Comparison of ENCODE assay signal across 23 cellular contexts in genomic region chr12:58028294-58028693, GRCh38.
"Had no signal": no experiment of that assay in that cellular context is flagged by ENCODE, and none has a peak within 500 bp of the region (broad histone marks: within the 10 kb centered on the region; RNA-seq: fewer than 3 reads in every experiment).

No MANE protein-coding gene starts in this region.

- ATAC-seq: activated T-helper 17 cell treated with anti-CD3 and anti-CD28 coated beads, Interleukin-2, amount 50 U/mL, for 72 hours; left lung had no signal

- H3K27me3 Mint-ChIP-seq: activated naive CD8-positive, alpha-beta T cell treated with anti-CD3 and anti-CD28 coated beads, Interleukin-2, amount 10 ng/mL, durations not matched to agents 7 days and 5 days; progenitor cell of endocrine pancreas had no signal

- H3K36me3 ChIP-seq: left lung, right atrium auricular region, tibial nerve, uterus had no signal

- H3K4me1 ChIP-seq: left lung, right atrium auricular region, uterus had no signal

- DNase-seq: activated B cell treated with CpG ODN at 0.5 μM for 24 hours; activated CD4-positive, alpha-beta memory T cell treated with anti-CD3 and anti-CD28 coated beads, Interleukin-2, amount 10 ng/mL, durations not matched to agents 7 days and 5 days; activated CD4-positive, alpha-beta T cell treated with anti-CD3 and anti-CD28 coated beads for 4 hours; activated naive CD4-positive, alpha-beta T cell treated with Interleukin-2 at 50 U/mL for 16 hours; activated naive CD8-positive, alpha-beta T cell treated with anti-CD3 and anti-CD28 coated beads, Interleukin-2, amount 10 ng/mL, durations not matched to agents 7 days and 5 days; activated T-cell treated with anti-CD3 and anti-CD28 coated beads, Interleukin-2, amount 50 U/mL, for 1 hour; amygdala; cortex of kidney; effector CD4-positive, alpha-beta T cell; foreskin melanocyte; glutamatergic neuron; kidney; left lung; stimulated activated CD4-positive, alpha-beta T cell treated with anti-CD3 and anti-CD28 coated beads, Interleukin-2, amount 100 ng/mL, for 24 hours; stimulated activated naive CD4-positive, alpha-beta T cell treated with Interleukin-2 at 50 U/mL for 16 hours; uterus had no signal

- H3K27ac Mint-ChIP-seq: activated B cell treated with CpG ODN at 0.5 μM for 24 hours; activated CD4-positive, alpha-beta memory T cell treated with anti-CD3 and anti-CD28 coated beads, Interleukin-2, amount 10 ng/mL, durations not matched to agents 7 days and 5 days; activated naive CD8-positive, alpha-beta T cell treated with anti-CD3 and anti-CD28 coated beads, Interleukin-2, amount 10 ng/mL, durations not matched to agents 7 days and 5 days; activated T-helper 17 cell treated with anti-CD3 and anti-CD28 coated beads, Interleukin-2, amount 50 U/mL, for 72 hours; progenitor cell of endocrine pancreas; T-helper 2 cell treated with Interferon-gamma antibody and Interleukin-4, amounts not matched to agents 5 μg/mL and 100 μg/mL, for 36 hours had no signal

- H3K9me3 ChIP-seq: uterus had no signal

- H3K36me3 Mint-ChIP-seq: activated naive CD8-positive, alpha-beta T cell treated with anti-CD3 and anti-CD28 coated beads, Interleukin-2, amount 10 ng/mL, durations not matched to agents 7 days and 5 days; brain had no signal

- H3K4me1 Mint-ChIP-seq: activated B cell treated with CpG ODN at 0.5 μM for 24 hours; activated CD4-positive, alpha-beta memory T cell treated with anti-CD3 and anti-CD28 coated beads, Interleukin-2, amount 10 ng/mL, durations not matched to agents 7 days and 5 days; activated naive CD8-positive, alpha-beta T cell treated with anti-CD3 and anti-CD28 coated beads, Interleukin-2, amount 10 ng/mL, durations not matched to agents 7 days and 5 days; activated T-helper 17 cell treated with anti-CD3 and anti-CD28 coated beads, Interleukin-2, amount 50 U/mL, for 72 hours; central memory CD8-positive, alpha-beta T cell had no signal

- H3K4me3 Mint-ChIP-seq: activated B cell treated with CpG ODN at 0.5 μM for 24 hours; activated CD4-positive, alpha-beta memory T cell treated with anti-CD3 and anti-CD28 coated beads, Interleukin-2, amount 10 ng/mL, durations not matched to agents 7 days and 5 days; activated naive CD8-positive, alpha-beta T cell treated with anti-CD3 and anti-CD28 coated beads, Interleukin-2, amount 10 ng/mL, durations not matched to agents 7 days and 5 days; activated T-helper 17 cell treated with anti-CD3 and anti-CD28 coated beads, Interleukin-2, amount 50 U/mL, for 72 hours; brain; central memory CD8-positive, alpha-beta T cell; T-helper 2 cell treated with Interferon-gamma antibody and Interleukin-4, amounts not matched to agents 5 μg/mL and 100 μg/mL, for 36 hours had no signal

- H3K27ac ChIP-seq: left lung, right atrium auricular region, tibial nerve, uterus had no signal

- H3K27me3 ChIP-seq: left lung, right atrium auricular region, tibial nerve, uterus had no signal

- H3K4me3 ChIP-seq: left lung, right atrium auricular region, tibial nerve, uterus had no signal
